Comparison of ENCODE assay signal across 8 cellular contexts in genomic region chr17:64736804-64737492, GRCh38.
DNase-seq lines count a peak whose midpoint lies in the region; ATAC-seq and TF ChIP-seq lines count a peak whose summit lies in the region.

No MANE protein-coding gene starts in this region.

- 61 to 68% (median 67%) methylated on average over 8 of the region's 8 CpGs for WGBS in heart left ventricle, 4 donors

- H3K27ac Mint-ChIP-seq in activated naive CD8-positive, alpha-beta T cell treated with anti-CD3 and anti-CD28 coated beads, Interleukin-2, amount 10 ng/mL, durations not matched to agents 7 days and 5 days = no peak overlapping the region

- peaks cover 0 to 47% (median 23%) of the 10 kb centered on the region in 12 donors for H3K4me1 ChIP-seq in heart left ventricle

- H3K27me3 Mint-ChIP-seq in activated naive CD8-positive, alpha-beta T cell treated with anti-CD3 and anti-CD28 coated beads, Interleukin-2, amount 10 ng/mL, durations not matched to agents 7 days and 5 days = peaks cover 2% of the 10 kb centered on the region

- no peaks in the 10 kb centered on the region for H3K9me3 Mint-ChIP-seq in activated naive CD8-positive, alpha-beta T cell treated with anti-CD3 and anti-CD28 coated beads, Interleukin-2, amount 10 ng/mL, durations not matched to agents 7 days and 5 days

- DNase-seq in heart left ventricle (peak in 1 of 5 donors; percentile 19), Right ventricle myocardium inferior (ENCODE audit: missing footprints) (no peak), RPMI8226 (peak; percentile 43), kidney tubule cell (ENCODE audit: low spot score) (peak; percentile 58), AG08396 (ENCODE audit: low spot score) (no peak)
- DNase-seq in activated naive CD8-positive, alpha-beta T cell treated with anti-CD3 and anti-CD28 coated beads, Interleukin-2, amount 10 ng/mL, durations not matched to agents 7 days and 5 days = peak; percentile 41
- DNase-seq in stimulated activated CD8-positive, alpha-beta memory T cell treated with anti-CD3 and anti-CD28 coated beads, Interleukin-7, amount 100 ng/mL, for 4 hours (ENCODE audit: low read depth in 2 of 2) = peak; percentile 16 to 19

- POLR2A ChIA-PET in activated naive CD8-positive, alpha-beta T cell treated with anti-CD3 and anti-CD28 coated beads, Interleukin-2, amount 10 ng/mL, durations not matched to agents 7 days and 5 days (lab: Charles Lee) = interaction anchor here (1.1 to 1.3 kb wide), 3 partner anchors 12 to 74 kb away, joined by 3 to 4 read pairs (median 4); no protein-coding TSS in a partner anchor

- no peak for TF ChIP-seq POLR2A in heart left ventricle (IDR thresholded peaks at IDR 0.05)

- ATAC-seq in heart left ventricle (peak in 1 of 4 donors; percentile 33), Right ventricle myocardium inferior (no peak), GM19455 (IDR thresholded peaks at IDR 0.05; ENCODE audit: unreplicated experiment) (no peak)
- peak; percentile 83 for ATAC-seq in activated naive CD8-positive, alpha-beta T cell treated with anti-CD3 and anti-CD28 coated beads, Interleukin-2, amount 10 ng/mL, durations not matched to agents 7 days and 5 days (ENCODE audit: low read depth)

- H3K4me3 Mint-ChIP-seq in activated naive CD8-positive, alpha-beta T cell treated with anti-CD3 and anti-CD28 coated beads, Interleukin-2, amount 10 ng/mL, durations not matched to agents 7 days and 5 days = no peak overlapping the region

- no peaks in the 10 kb centered on the region for H3K36me3 Mint-ChIP-seq in activated naive CD8-positive, alpha-beta T cell treated with anti-CD3 and anti-CD28 coated beads, Interleukin-2, amount 10 ng/mL, durations not matched to agents 7 days and 5 days

- H3K4me1 Mint-ChIP-seq in activated naive CD8-positive, alpha-beta T cell treated with anti-CD3 and anti-CD28 coated beads, Interleukin-2, amount 10 ng/mL, durations not matched to agents 7 days and 5 days = peaks cover 23% of the 10 kb centered on the region

- no peaks in the 10 kb centered on the region for H3K27me3 ChIP-seq in heart left ventricle

- H3K9me3 ChIP-seq in heart left ventricle = no peaks in the 10 kb centered on the region

- no peaks in the 10 kb centered on the region for H3K36me3 ChIP-seq in heart left ventricle

- no peak overlapping the region for H3K27ac ChIP-seq in heart left ventricle

- H3K4me3 ChIP-seq in heart left ventricle = no peak overlapping the region

- peak; percentile 32 to 65 (median 55) for TF ChIP-seq CTCF in heart left ventricle (IDR thresholded peaks at IDR 0.05)

- intact Hi-C loops in heart left ventricle (cut with DNase I) = loop anchor here in 4 of 10 donors (5.0 to 10.0 kb wide), 4 partner anchors 72 to 92 kb away; partner anchors contain the start of gene SMURF2 (in 2 of the 4)
- intact Hi-C loops in Right ventricle myocardium inferior (cut with DNase I) = loop anchor here (5.0 kb wide), 1 partner anchor 75 kb away; the partner anchor contains the start of gene SMURF2

Comparison
In these comparisons a context has a peak if more than half of its experiments do, and no peak if none do; other contexts are left out.
1. DNase-seq: peak in RPMI8226 (single experiment), activated naive CD8-positive, alpha-beta T cell treated with anti-CD3 and anti-CD28 coated beads, Interleukin-2, amount 10 ng/mL, durations not matched to agents 7 days and 5 days (single experiment), kidney tubule cell (single experiment) and stimulated activated CD8-positive, alpha-beta memory T cell treated with anti-CD3 and anti-CD28 coated beads, Interleukin-7, amount 100 ng/mL, for 4 hours (2 of 2); none in Right ventricle myocardium inferior (single experiment) and AG08396 (single experiment).